Comparison of ENCODE assay signal across 8 cellular contexts in the genomic region with DNA sequence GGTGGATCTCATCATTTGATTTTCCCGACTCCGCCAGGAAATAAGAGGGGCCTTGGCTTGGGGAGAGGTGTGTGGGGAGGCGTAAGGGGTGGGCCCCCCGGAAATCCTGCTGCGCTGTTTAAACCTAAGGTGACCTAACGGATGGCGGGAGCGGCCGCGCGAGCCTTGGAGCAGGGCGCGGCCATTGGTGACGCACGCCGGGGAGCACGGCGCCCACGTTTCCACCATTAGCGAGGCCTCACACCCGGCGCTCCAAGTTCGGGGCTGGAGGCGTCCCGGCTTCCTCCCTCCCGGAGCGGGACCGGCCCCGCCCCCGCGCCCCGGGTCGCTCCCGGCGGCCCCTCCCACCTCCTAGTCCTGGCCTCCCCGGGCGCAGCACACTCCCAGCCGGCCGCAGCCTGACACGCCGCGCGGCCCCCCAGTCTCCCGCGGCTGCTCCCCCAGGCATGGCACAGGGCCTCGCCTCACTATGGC. TPM values are rescaled to one million over a fixed set of nuclear protein-coding genes. Genes with fewer than 3 reads are reported as not detected.
DNase-seq lines count a peak whose midpoint lies in the region; ATAC-seq, FAIRE-seq and TF ChIP-seq lines count a peak whose summit lies in the region.

Gene SMS (plus strand): TSS at position 354 of the 474 bp plus-strand sequence. CDS start 116 bp downstream, at position 470.

- no peaks in the 10 kb centered on the region for H3K9me3 ChIP-seq in naive thymus-derived CD4-positive, alpha-beta T cell (ENCODE audit: control insufficient read depth in 2 of 3, low read length in 3 of 3)

- ATAC-seq in GM21360 (IDR thresholded peaks at IDR 0.05; ENCODE audit: unreplicated experiment) = peak; percentile 75
- peak; percentile 77 for ATAC-seq in naive thymus-derived CD4-positive, alpha-beta T cell
- ATAC-seq in stimulated activated naive CD8-positive, alpha-beta T cell treated with anti-CD3 and anti-CD28 coated beads, Interleukin-15, amount 100 ng/mL, for 72 hours = peak; percentile 71

- H3K4me1 Mint-ChIP-seq in naive thymus-derived CD4-positive, alpha-beta T cell = peaks cover 8 to 22% (median 19%) of the 10 kb centered on the region in 7 donors
- peaks cover 33% of the 10 kb centered on the region for H3K4me1 Mint-ChIP-seq in stimulated activated naive CD8-positive, alpha-beta T cell treated with anti-CD3 and anti-CD28 coated beads, Interleukin-15, amount 100 ng/mL, for 72 hours

- H3K36me3 Mint-ChIP-seq in naive thymus-derived CD4-positive, alpha-beta T cell = peaks cover 0 to 10% (median 0%) of the 10 kb centered on the region in 5 donors

- no peaks in the 10 kb centered on the region for H3K36me3 ChIP-seq in naive thymus-derived CD4-positive, alpha-beta T cell (ENCODE audit: control insufficient read depth in 2 of 3, insufficient read depth in 3 of 3, low read length in 3 of 3)

- peak within 1 kb of the TSS; percentile 78 to 90 (median 84) for H3K4me3 Mint-ChIP-seq in naive thymus-derived CD4-positive, alpha-beta T cell
- H3K4me3 Mint-ChIP-seq in stimulated activated naive CD8-positive, alpha-beta T cell treated with anti-CD3 and anti-CD28 coated beads, Interleukin-15, amount 100 ng/mL, for 72 hours = peak within 1 kb of the TSS; percentile 82 to 90

- peak; percentile 84 for FAIRE-seq in HTR-8/SVneo (lab: Jason Lieb, UNC)

- peaks cover 0 to 5% of the 10 kb centered on the region in 2 donors for H3K4me1 ChIP-seq in naive thymus-derived CD4-positive, alpha-beta T cell (ENCODE audit: control insufficient read depth in 2 of 2, insufficient read depth in 2 of 2, low read length in 2 of 2)

- peaks cover 0 to 4% (median 0%) of the 10 kb centered on the region in 11 donors for H3K9me3 Mint-ChIP-seq in naive thymus-derived CD4-positive, alpha-beta T cell
- H3K9me3 Mint-ChIP-seq in stimulated activated naive CD8-positive, alpha-beta T cell treated with anti-CD3 and anti-CD28 coated beads, Interleukin-15, amount 100 ng/mL, for 72 hours = no peaks in the 10 kb centered on the region

- peak within 1 kb of the TSS; percentile 62 for H3K27ac ChIP-seq in naive thymus-derived CD4-positive, alpha-beta T cell (ENCODE audit: low read depth, low read length)

- POLR2A ChIA-PET in naive thymus-derived CD4-positive, alpha-beta T cell (lab: Charles Lee) = no interaction called here

- H3K27me3 Mint-ChIP-seq in naive thymus-derived CD4-positive, alpha-beta T cell = no peaks in the 10 kb centered on the region
- no peaks in the 10 kb centered on the region for H3K27me3 Mint-ChIP-seq in stimulated activated naive CD8-positive, alpha-beta T cell treated with anti-CD3 and anti-CD28 coated beads, Interleukin-15, amount 100 ng/mL, for 72 hours

- peak; percentile 39 for DNase-seq in COLO829 (ENCODE audit: low spot score)
- DNase-seq in HTR-8/SVneo (ENCODE audit: insufficient read length, low spot score) = peak; percentile 48
- DNase-seq in activated T-helper 1 cell treated with Interleukin-2 at 50 U/mL for 16 hours (ENCODE audit: low read depth) = peak; percentile 26
- DNase-seq in fibroblast of gingiva (ENCODE audit: low read depth) = peak; percentile 68
- DNase-seq in naive thymus-derived CD4-positive, alpha-beta T cell = peak; percentile 8 to 64 (median 16)
- peak; percentile 44 to 46 for DNase-seq in stimulated activated naive CD8-positive, alpha-beta T cell treated with anti-CD3 and anti-CD28 coated beads, Interleukin-15, amount 100 ng/mL, for 72 hours

- H3K27ac Mint-ChIP-seq in naive thymus-derived CD4-positive, alpha-beta T cell = peak within 1 kb of the TSS; percentile 60 to 90 (median 80)
- H3K27ac Mint-ChIP-seq in stimulated activated naive CD8-positive, alpha-beta T cell treated with anti-CD3 and anti-CD28 coated beads, Interleukin-15, amount 100 ng/mL, for 72 hours = peak within 1 kb of the TSS; percentile 80 to 87

- CTCF ChIA-PET in naive thymus-derived CD4-positive, alpha-beta T cell (lab: Charles Lee) = no interaction called here

- no peaks in the 10 kb centered on the region for H3K27me3 ChIP-seq in naive thymus-derived CD4-positive, alpha-beta T cell (ENCODE audit: control insufficient read depth in 2 of 2, insufficient read depth in 2 of 2, low read length in 2 of 2)

- peak within 1 kb of the TSS; percentile 46 for H3K4me3 ChIP-seq in naive thymus-derived CD4-positive, alpha-beta T cell (ENCODE audit: low read length)

- intact Hi-C loops in naive thymus-derived CD4-positive, alpha-beta T cell (cut with micrococcal nuclease) = loop anchor here in 1 of 2 donors (2.0 to 10.0 kb wide), 4 partner anchors 34 to 1844 kb away; partner anchors contain the start of genes MBTPS2 and SAT1

TF ChIP-seq in PFSK-1, 5 proteins besides CTCF, POLR2A, EP300 and RAD21:
- no peak for TF ChIP-seq FOXP2 (optimal IDR thresholded peaks at IDR 0.05; ENCODE audit: borderline replicate concordance, extremely low read depth, extremely low read length, insufficient read depth)
- TF ChIP-seq TAF1 (IDR thresholded peaks at IDR 0.05; ENCODE audit: borderline replicate concordance, insufficient read depth, low read length) = 0 out of 2 replicates have a peak, but pooled peaks have one; percentile 50

RNA-seq across cellular contexts. Expression of gene SMS, which starts in this region (rescaled TPM):
- polyA plus RNA-seq in PFSK-1 (2012; ENCODE audit: insufficient read length, low read depth) = 359 TPM
- 10 to 100 TPM; 14.7 to 57.4 (median 20.4) TPM for total RNA-seq in naive thymus-derived CD4-positive, alpha-beta T cell
- 10 to 100 TPM; 33.6 to 35.9 TPM for polyA plus RNA-seq in naive thymus-derived CD4-positive, alpha-beta T cell

Comparison
In these comparisons a context has a peak if more than half of its experiments do, and no peak if none do; other contexts are left out.
1. Peak in every context shown above with its lines: DNase-seq, ATAC-seq, H3K4me3 ChIP-seq and H3K27ac ChIP-seq.
2. DNase-seq: peak in every context shown above with its lines; median percentile 68 in fibroblast of gingiva; 48 in HTR-8/SVneo; 45 in stimulated activated naive CD8-positive, alpha-beta T cell treated with anti-CD3 and anti-CD28 coated beads, Interleukin-15, amount 100 ng/mL, for 72 hours; 39 in COLO829; 26 in activated T-helper 1 cell treated with Interleukin-2 at 50 U/mL for 16 hours; 16 in naive thymus-derived CD4-positive, alpha-beta T cell.